10 cellular contexts compared by ENCODE assay signal in the genomic region with DNA sequence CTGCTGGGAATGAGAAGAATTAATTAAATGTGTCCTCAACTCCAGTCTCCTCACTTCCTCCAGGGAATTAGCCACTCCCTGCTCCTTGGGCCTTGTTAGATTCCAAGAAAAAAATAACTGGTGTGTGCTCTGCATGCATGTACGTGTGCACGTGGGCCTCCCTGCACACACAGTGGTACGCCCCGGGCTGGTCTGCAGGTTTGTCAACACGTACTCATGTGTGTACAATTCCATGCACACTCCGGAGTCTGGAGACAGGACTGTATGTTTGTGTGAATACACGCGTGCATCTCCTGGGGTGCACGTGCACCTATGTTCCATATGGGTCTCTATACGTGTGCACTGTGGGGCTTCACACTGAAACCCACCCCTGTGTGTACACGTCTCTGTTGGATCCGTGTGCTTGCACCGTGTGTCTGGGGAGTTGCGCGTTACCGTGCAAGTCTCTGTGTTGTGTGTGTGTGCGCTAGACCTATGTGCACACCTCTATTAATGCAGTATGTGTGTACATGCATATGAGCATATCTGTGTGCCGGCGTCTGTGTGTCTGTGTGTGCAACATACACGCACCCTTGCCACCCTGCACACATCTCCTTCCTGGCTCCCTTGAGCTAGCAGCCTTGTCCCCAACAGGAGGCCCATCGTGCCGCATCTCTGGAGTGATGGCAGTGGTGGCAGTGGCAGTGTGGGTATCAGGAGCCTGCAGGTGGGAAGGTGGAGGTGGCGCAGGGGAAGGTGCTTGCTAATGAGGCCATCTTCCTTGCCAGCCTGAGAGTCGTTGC.
"Had no signal": no experiment of that assay in that cellular context is flagged by ENCODE, and none has a peak within 500 bp of the region (broad histone marks: within the 10 kb centered on the region; RNA-seq: fewer than 3 reads in every experiment).

No MANE protein-coding gene starts in this region.

- H3K36me3 ChIP-seq: gastroesophageal sphincter, ovary, uterus had no signal

- H3K9me3 ChIP-seq: gastroesophageal sphincter, ovary, uterus had no signal

- H3K27ac ChIP-seq: coronary artery, gastroesophageal sphincter, ovary, uterus had no signal

- H3K4me3 ChIP-seq: coronary artery, gastroesophageal sphincter, ovary, uterus had no signal

- H3K27me3 ChIP-seq: ovary, uterus had no signal

- H3K4me1 ChIP-seq: gastroesophageal sphincter had no signal

- ATAC-seq: effector memory CD8-positive, alpha-beta T cell; gastroesophageal sphincter had no signal

- DNase-seq: activated CD4-positive, alpha-beta T cell treated with anti-CD3 and anti-CD28 coated beads, Interleukin-2, amount 50 U/mL, for 4 hours; activated naive CD4-positive, alpha-beta T cell treated with Interleukin-2 at 50 U/mL for 16 hours; caudate nucleus; effector memory CD8-positive, alpha-beta T cell; nephron progenitor cell; SW 1271 had no signal
